In the genomic region with DNA sequence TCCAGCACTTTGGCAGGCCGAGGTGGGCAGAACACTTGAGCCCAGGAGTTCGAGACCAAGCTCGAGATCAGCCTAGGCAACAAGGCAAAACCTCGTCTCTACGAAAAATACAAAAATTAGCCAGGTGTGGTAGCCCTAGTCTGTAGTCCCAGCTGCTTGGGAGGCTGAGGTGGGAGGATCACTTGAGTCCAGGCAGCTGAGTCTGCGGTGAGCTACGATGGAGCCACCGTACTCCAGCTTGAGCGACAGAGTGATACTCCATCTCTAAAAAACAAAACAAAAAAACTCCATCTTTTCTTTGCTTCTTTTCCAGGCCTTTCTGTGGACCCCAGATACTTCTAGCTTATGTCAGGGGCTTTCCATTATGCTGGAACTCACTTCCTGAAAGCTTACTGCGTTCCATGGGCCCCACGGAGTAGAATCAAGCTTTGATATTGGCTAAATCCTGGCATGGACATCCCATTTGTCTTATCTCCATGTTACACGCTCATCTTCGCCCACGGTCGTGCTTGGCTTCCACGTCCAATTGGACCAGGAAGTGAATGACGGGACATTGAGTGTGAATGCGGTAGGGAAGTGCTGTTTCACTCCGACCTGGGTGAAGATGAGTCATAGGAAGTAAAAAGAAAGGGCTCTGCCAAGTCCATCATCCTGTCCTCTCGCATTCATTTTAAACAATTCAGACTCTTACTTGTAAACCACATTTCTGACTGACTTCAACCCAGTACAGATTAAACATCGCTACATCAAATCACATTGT, we compare ENCODE assay signal across 10 cellular contexts. TPM values are rescaled to one million over a fixed set of nuclear protein-coding genes. Genes with fewer than 3 reads are reported as not detected.
DNase-seq lines count a peak whose midpoint lies in the region; ATAC-seq, FAIRE-seq and TF ChIP-seq lines count a peak whose summit lies in the region.
"Had no signal": no experiment of that assay in that cellular context is flagged by ENCODE, and none has a peak within 500 bp of the region (broad histone marks: within the 10 kb centered on the region; RNA-seq: fewer than 3 reads in every experiment).

No MANE protein-coding gene starts in this region.

- no peak overlapping the region for H3K9ac ChIP-seq in BLaER1 treated with 17β-estradiol and CSF1 and Interleukin-3, amounts not matched to agents 10 nM and 100 nM
- H3K9ac ChIP-seq: neural progenitor cell had no signal

- H3K4me1 Mint-ChIP-seq in CD14-positive monocyte = no peaks in the 10 kb centered on the region
- peaks cover 7% of the 10 kb centered on the region for H3K4me1 Mint-ChIP-seq in activated naive CD4-positive, alpha-beta T cell treated with anti-CD3 and anti-CD28 coated beads for 36 hours (ENCODE audit: low read depth)

- no peaks in the 10 kb centered on the region for H3K27me3 ChIP-seq in BLaER1 treated with 17β-estradiol and CSF1 and Interleukin-3, amounts not matched to agents 10 nM and 100 nM
- H3K27me3 ChIP-seq in bronchial epithelial cell (ENCODE audit: control insufficient read depth, insufficient read depth, low read length) = no peaks in the 10 kb centered on the region
- H3K27me3 ChIP-seq: neural progenitor cell had no signal

- H3K4me1 ChIP-seq in BLaER1 treated with 17β-estradiol and CSF1 and Interleukin-3, amounts not matched to agents 10 nM and 100 nM = peaks cover 11 to 42% (median 31%) of the 10 kb centered on the region in 10 experiments
- H3K4me1 ChIP-seq: neural progenitor cell had no signal

- DNase-seq in KBM-7 (peak; percentile 55), bronchial epithelial cell (ENCODE audit: low read depth) (peak; percentile 73), kidney tubule cell (ENCODE audit: low spot score) (peak; percentile 87), NCI-H524 treated with DMSO at 0.1 percent for 48 hours (lab: John Stamatoyannopoulos, UW) (no peak), CD14-positive monocyte (ENCODE audit: low spot score) (no peak)
- no peak for DNase-seq in activated naive CD4-positive, alpha-beta T cell treated with anti-CD3 and anti-CD28 coated beads for 36 hours
- DNase-seq: SHP77 had no signal

- H3K9me3 ChIP-seq in BLaER1 treated with 17β-estradiol and CSF1 and Interleukin-3, amounts not matched to agents 10 nM and 100 nM (replicated peaks in 1 of 11) = peaks cover 0 to 17% (median 6%) of the 10 kb centered on the region in 11 experiments; a peak in 12 of 22 replicates

- CTCF ChIA-PET in activated naive CD4-positive, alpha-beta T cell treated with anti-CD3 and anti-CD28 coated beads for 36 hours (lab: Charles Lee) = no interaction called here

- peaks cover 0 to 8% (median 0%) of the 10 kb centered on the region in 11 experiments; a peak in 4 of 22 replicates for H3K36me3 ChIP-seq in BLaER1 treated with 17β-estradiol and CSF1 and Interleukin-3, amounts not matched to agents 10 nM and 100 nM
- no peaks in the 10 kb centered on the region for H3K36me3 ChIP-seq in bronchial epithelial cell (ENCODE audit: control insufficient read depth, insufficient read depth, low read length)
- H3K36me3 ChIP-seq: neural progenitor cell had no signal

- no peaks in the 10 kb centered on the region for H3K36me3 Mint-ChIP-seq in CD14-positive monocyte
- no peaks in the 10 kb centered on the region for H3K36me3 Mint-ChIP-seq in activated naive CD4-positive, alpha-beta T cell treated with anti-CD3 and anti-CD28 coated beads for 36 hours (ENCODE audit: low read depth)

- H3K4me3 ChIP-seq in BLaER1 treated with 17β-estradiol and CSF1 and Interleukin-3, amounts not matched to agents 10 nM and 100 nM = no peak overlapping the region
- no peak overlapping the region for H3K4me3 ChIP-seq in bronchial epithelial cell (ENCODE audit: low read depth, low read length)
- H3K4me3 ChIP-seq: neural progenitor cell had no signal

- TF ChIP-seq CTCF in bronchial epithelial cell (IDR thresholded peaks at IDR 0.05; ENCODE audit: insufficient read depth, low read length, severe bottlenecking) (no peak), CD14-positive monocyte (IDR thresholded peaks at IDR 0.05) (no peak)

- peak overlapping the region in 10 of 11 experiments; percentile 3 to 65 (median 28); a peak in 15 of 22 replicates for H3K4me2 ChIP-seq in BLaER1 treated with 17β-estradiol and CSF1 and Interleukin-3, amounts not matched to agents 10 nM and 100 nM
- H3K4me2 ChIP-seq: neural progenitor cell had no signal

- ATAC-seq in GM21390 (IDR thresholded peaks at IDR 0.05; ENCODE audit: unreplicated experiment) = no peak

- in situ Hi-C loops in KBM-7 (cut with MboI; ENCODE audit: low pct_unique_long_range_greater_than_20kb, low sequenced_read_pairs) = no loop called here

- peaks cover 0 to 16% (median 2%) of the 10 kb centered on the region in 3 donors for H3K27me3 Mint-ChIP-seq in CD14-positive monocyte (ENCODE audit: low read depth in 3 of 3)
- no peaks in the 10 kb centered on the region for H3K27me3 Mint-ChIP-seq in activated naive CD4-positive, alpha-beta T cell treated with anti-CD3 and anti-CD28 coated beads for 36 hours (ENCODE audit: low read depth)

- FAIRE-seq in bronchial epithelial cell (lab: Jason Lieb, UNC) = no peak

- intact Hi-C loops in CD14-positive monocyte (cut with micrococcal nuclease) = no loop called here
- intact Hi-C loops in activated naive CD4-positive, alpha-beta T cell treated with anti-CD3 and anti-CD28 coated beads for 36 hours (cut with micrococcal nuclease) = no loop called here

- peaks cover 0 to 38% (median 0%) of the 10 kb centered on the region in 11 experiments; a peak in 4 of 22 replicates for H4K20me1 ChIP-seq in BLaER1 treated with 17β-estradiol and CSF1 and Interleukin-3, amounts not matched to agents 10 nM and 100 nM

- peak overlapping the region in 1 of 2 donors; percentile 56 for H3K4me3 Mint-ChIP-seq in CD14-positive monocyte
- H3K4me3 Mint-ChIP-seq in activated naive CD4-positive, alpha-beta T cell treated with anti-CD3 and anti-CD28 coated beads for 36 hours = no peak overlapping the region
- H3K4me3 Mint-ChIP-seq: neural progenitor cell had no signal

- peaks cover 0 to 3% (median 0%) of the 10 kb centered on the region in 7 donors for H3K9me3 Mint-ChIP-seq in CD14-positive monocyte
- no peaks in the 10 kb centered on the region for H3K9me3 Mint-ChIP-seq in activated naive CD4-positive, alpha-beta T cell treated with anti-CD3 and anti-CD28 coated beads for 36 hours
- H3K9me3 Mint-ChIP-seq: neural progenitor cell had no signal

- no peak overlapping the region for H3K27ac Mint-ChIP-seq in CD14-positive monocyte
- H3K27ac Mint-ChIP-seq in activated naive CD4-positive, alpha-beta T cell treated with anti-CD3 and anti-CD28 coated beads for 36 hours = no peak overlapping the region
- H3K27ac Mint-ChIP-seq: neural progenitor cell had no signal

- H3K27ac ChIP-seq in BLaER1 treated with 17β-estradiol and CSF1 and Interleukin-3, amounts not matched to agents 10 nM and 100 nM = no peak overlapping the region
- H3K27ac ChIP-seq: neural progenitor cell had no signal

RNA-seq across cellular contexts. Expression of gene FAM171A1, which starts 45.7 kb away (rescaled TPM):
- total RNA-seq in bronchial epithelial cell = 2.6 TPM in 2 replicates
- not detected for polyA plus RNA-seq in CD14-positive monocyte
- total RNA-seq in activated naive CD4-positive, alpha-beta T cell treated with anti-CD3 and anti-CD28 coated beads for 36 hours = 1 to 10 TPM; 4.8 to 5.2 TPM

Comparison
In these comparisons a context has a peak if more than half of its experiments do, and no peak if none do; other contexts are left out.
1. DNase-seq: peak in KBM-7 (single experiment), bronchial epithelial cell (single experiment) and kidney tubule cell (single experiment); none in NCI-H524 treated with DMSO at 0.1 percent for 48 hours (single experiment), CD14-positive monocyte (single experiment) and activated naive CD4-positive, alpha-beta T cell treated with anti-CD3 and anti-CD28 coated beads for 36 hours (single experiment).